1 cellular context compared by ENCODE assay signal in genomic region chr1:179953974-179954493, GRCh38.
TF ChIP-seq lines count a peak whose summit lies in the region.

No MANE protein-coding gene starts in this region.

TF ChIP-seq in K562, 482 proteins besides CTCF, POLR2A, EP300 and RAD21 (continued from another document and continues in another):
- TF ChIP-seq HBP1 (CRISPR knock-in tag; IDR thresholded peaks at IDR 0.05): no peak
- TF ChIP-seq RB1 (IDR thresholded peaks at IDR 0.05; ENCODE audit: low read depth): peak; percentile 47; the same call in 1 of the 2 replicates
- TF ChIP-seq IRF1 (CRISPR knock-in tag; IDR thresholded peaks at IDR 0.05; ENCODE audit: borderline replicate concordance): peak; percentile 85; the same call in 1 of the 2 replicates
- 0 out of 2 replicates have a peak, but pooled peaks have one; percentile 28 for TF ChIP-seq ARID2 (IDR thresholded peaks at IDR 0.05)
- TF ChIP-seq LEF1 (IDR thresholded peaks at IDR 0.05): peak; percentile 60; the same call in 1 of the 2 replicates
- no peak for TF ChIP-seq CHD2 (IDR thresholded peaks at IDR 0.05; ENCODE audit: low read depth, low read length)
- TF ChIP-seq ZKSCAN8 (CRISPR knock-in tag; IDR thresholded peaks at IDR 0.05): 0 out of 2 replicates have a peak, but pooled peaks have one; percentile 2
- TF ChIP-seq RBBP5 (IDR thresholded peaks at IDR 0.05; ENCODE audit: borderline replicate concordance, insufficient read depth, low read length, poor library complexity, severe bottlenecking): no peak
- no peak for TF ChIP-seq MAFG (tag; conservative IDR thresholded peaks at IDR 0.05)
- TF ChIP-seq NCOA1 (IDR thresholded peaks at IDR 0.05; ENCODE audit: low read depth): peak; percentile 28; the same call in 1 of the 2 replicates
- TF ChIP-seq ZZZ3 (IDR thresholded peaks at IDR 0.05): no peak
- peak; percentile 23 for TF ChIP-seq ASH1L (IDR thresholded peaks at IDR 0.05; ENCODE audit: borderline replicate concordance, low read depth, partially characterized antibody)
- no peak for TF ChIP-seq SREBF1 (IDR thresholded peaks at IDR 0.05; ENCODE audit: borderline replicate concordance, low read depth, low read length)
- TF ChIP-seq MYC (IDR thresholded peaks at IDR 0.05; ENCODE audit: low read depth, low read length): no peak; the same call in 1 of the 2 replicates
- no peak for TF ChIP-seq MYC (CRISPR knock-in tag; IDR thresholded peaks at IDR 0.05; ENCODE audit: borderline replicate concordance, low read depth)
- TF ChIP-seq ZNF324 (CRISPR knock-in tag; IDR thresholded peaks at IDR 0.05): no peak
- TF ChIP-seq FOXJ2 (tag; IDR thresholded peaks at IDR 0.05): no peak
- TF ChIP-seq CBFA2T3 (IDR thresholded peaks at IDR 0.05): peak; percentile 13; the same call in 1 of the 2 replicates
- no peak; the same call in 1 of the 2 replicates for TF ChIP-seq ZNF511 (CRISPR knock-in tag; IDR thresholded peaks at IDR 0.05)
- TF ChIP-seq SMAD2 (IDR thresholded peaks at IDR 0.05; ENCODE audit: low read depth, low read length): no peak
- no peak for TF ChIP-seq RFX1 (IDR thresholded peaks at IDR 0.05)
- TF ChIP-seq HNRNPH1 (optimal IDR thresholded peaks at IDR 0.05; ENCODE audit: low read depth, low read length): no peak
- peak; percentile 38; the same call in 1 of the 2 replicates for TF ChIP-seq MBD1 (CRISPR knock-in tag; IDR thresholded peaks at IDR 0.05)
- 0 out of 2 replicates have a peak, but pooled peaks have one; percentile 9 for TF ChIP-seq GATAD2B (IDR thresholded peaks at IDR 0.05; ENCODE audit: borderline replicate concordance)
- TF ChIP-seq CCAR2 (IDR thresholded peaks at IDR 0.05; ENCODE audit: low read depth, low read length): no peak
- peak; percentile 42; the same call in 1 of the 2 replicates for TF ChIP-seq ELF2 (CRISPR knock-in tag; IDR thresholded peaks at IDR 0.05)
- TF ChIP-seq SMARCC2 (IDR thresholded peaks at IDR 0.05; ENCODE audit: low read depth): 0 out of 2 replicates have a peak, but pooled peaks have one; percentile 77
- no peak for TF ChIP-seq MTF1 (CRISPR knock-in tag; IDR thresholded peaks at IDR 0.05; ENCODE audit: borderline replicate concordance)
- no peak for TF ChIP-seq ILF3 (IDR thresholded peaks at IDR 0.05; ENCODE audit: borderline replicate concordance)
- TF ChIP-seq HCFC1 (IDR thresholded peaks at IDR 0.05; ENCODE audit: low read depth, low read length): no peak
- TF ChIP-seq RFX7 (CRISPR knock-in tag; IDR thresholded peaks at IDR 0.05): no peak
- TF ChIP-seq NKRF (IDR thresholded peaks at IDR 0.05; ENCODE audit: borderline replicate concordance): peak; percentile 70; the same call in 1 of the 2 replicates
- peak; percentile 61; the same call in 1 of the 2 replicates for TF ChIP-seq SMARCE1 (IDR thresholded peaks at IDR 0.05)
- no peak for TF ChIP-seq ETV5 (CRISPR knock-in tag; IDR thresholded peaks at IDR 0.05; ENCODE audit: low read depth)
- no peak for TF ChIP-seq FOXP1 (CRISPR knock-in tag; IDR thresholded peaks at IDR 0.05)
- no peak for TF ChIP-seq HEY1 (CRISPR knock-in tag; IDR thresholded peaks at IDR 0.05; ENCODE audit: borderline replicate concordance)
- TF ChIP-seq ATF3 (IDR thresholded peaks at IDR 0.05): peak; percentile 54
- no peak; the same call in 1 of the 2 replicates for TF ChIP-seq ATF3 (CRISPR knock-in tag; conservative IDR thresholded peaks at IDR 0.05)
- TF ChIP-seq MCM2 (IDR thresholded peaks at IDR 0.05; ENCODE audit: low read depth): no peak
- TF ChIP-seq WHSC1 (IDR thresholded peaks at IDR 0.05; ENCODE audit: low read length): no peak
- peak; percentile 30; the same call in 1 of the 2 replicates for TF ChIP-seq CEBPG (CRISPR knock-in tag; IDR thresholded peaks at IDR 0.05)
- TF ChIP-seq CEBPG (tag; conservative IDR thresholded peaks at IDR 0.05 in 1 of 2, IDR thresholded peaks at IDR 0.05 in 1 of 2): peak; percentile 24 to 68; a peak in 2 of 4 replicates
- TF ChIP-seq MLX (CRISPR knock-in tag; conservative IDR thresholded peaks at IDR 0.05): no peak
- 0 out of 4 replicates have a peak, but pooled peaks of 1 of the 2 experiments have one; percentile 21 for TF ChIP-seq MLLT1 (IDR thresholded peaks at IDR 0.05)
- TF ChIP-seq PHF8 (IDR thresholded peaks at IDR 0.05; ENCODE audit: borderline replicate concordance, low read length): peak; percentile 52; the same call in 1 of the 2 replicates
- no peak for TF ChIP-seq ZBED1 (IDR thresholded peaks at IDR 0.05)
- no peak for TF ChIP-seq C11orf30 (IDR thresholded peaks at IDR 0.05; ENCODE audit: low read depth)
- TF ChIP-seq ZNF41 (CRISPR knock-in tag; conservative IDR thresholded peaks at IDR 0.05): 0 out of 2 replicates have a peak, but pooled peaks have one; percentile 26
- no peak for TF ChIP-seq ZNF175 (CRISPR knock-in tag; IDR thresholded peaks at IDR 0.05; ENCODE audit: low read depth)
- TF ChIP-seq CBFB (CRISPR knock-in tag; IDR thresholded peaks at IDR 0.05): no peak
- TF ChIP-seq ZNF318 (IDR thresholded peaks at IDR 0.05; ENCODE audit: borderline replicate concordance in 1 of 2, low read depth in 1 of 2): no peak
